In genomic region chr10:5665380-5666323, GRCh38 we compare ENCODE assay signal across 8 cellular contexts. TPM values are rescaled to one million over a fixed set of nuclear protein-coding genes. Genes with fewer than 3 reads are reported as not detected.
DNase-seq lines count a peak whose midpoint lies in the region; ATAC-seq, FAIRE-seq and TF ChIP-seq lines count a peak whose summit lies in the region.

No MANE protein-coding gene starts in this region.

- no peak for TF ChIP-seq POLR2A in GM12892 (IDR thresholded peaks at IDR 0.05; ENCODE audit: low read depth, low read length)

- FAIRE-seq in GM12892 (lab: Jason Lieb, UNC) = no peak

- peak; percentile 27 for ATAC-seq in GM21529 (IDR thresholded peaks at IDR 0.05; ENCODE audit: unreplicated experiment)
- ATAC-seq in left colon = peak; percentile 63
- no peak for ATAC-seq in stimulated activated naive CD8-positive, alpha-beta T cell treated with anti-CD3 and anti-CD28 coated beads, Interleukin-15, Interleukin-2, amounts not matched to agents 100 U/mL and 50 U/mL, for 24 hours

- DNase-seq in NOMO-1 (lab: John Stamatoyannopoulos, UW; ENCODE audit: unreplicated experiment in 2 of 2) (peak; percentile 38 to 48), T47D (ENCODE audit: low read depth in 1 of 2, low spot score in 1 of 2) (peak; percentile 44 to 45), left colon (peak in 1 of 2 donors; percentile 62), DMS79 treated with DMSO at 0.1 percent for 48 hours (lab: John Stamatoyannopoulos, UW) (no peak), GM12892 (ENCODE audit: insufficient read length) (no peak)
- peak; percentile 33 for DNase-seq in stimulated activated naive CD8-positive, alpha-beta T cell treated with anti-CD3 and anti-CD28 coated beads, Interleukin-15, Interleukin-2, amounts not matched to agents 100 U/mL and 50 U/mL, for 24 hours

- no peak for TF ChIP-seq CTCF in C4-2B (conservative IDR thresholded peaks at IDR 0.05)

- in situ Hi-C loops in T47D (cut with HindIII; ENCODE audit: low pct_unique_long_range_greater_than_20kb, low sequenced_read_pairs) = no loop called here

- intact Hi-C loops in left colon (cut with DNase I, micrococcal nuclease) = no loop called here

- peak overlapping the region; percentile 86 for H3K27ac ChIP-seq in C4-2B

RNA-seq across cellular contexts. Expression of gene ASB13, which starts 0.7 kb away (rescaled TPM):
- 10 to 100 TPM; 50.7 to 56.3 TPM for total RNA-seq in left colon
- polyA plus RNA-seq in GM12892 (2012; ENCODE audit: missing spikeins) = 0.53 TPM

RNA-seq across cellular contexts. Expression of gene TASOR2, which starts 19.0 kb away (rescaled TPM):
- 10 to 100 TPM; 43.1 to 53.2 TPM for total RNA-seq in left colon
- 23.2 TPM for polyA plus RNA-seq in GM12892 (2012; ENCODE audit: missing spikeins)

Comparison
In these comparisons a context has a peak if more than half of its experiments do, and no peak if none do; other contexts are left out.
1. DNase-seq: peak in NOMO-1 (2 of 2), T47D (2 of 2) and stimulated activated naive CD8-positive, alpha-beta T cell treated with anti-CD3 and anti-CD28 coated beads, Interleukin-15, Interleukin-2, amounts not matched to agents 100 U/mL and 50 U/mL, for 24 hours (single experiment); none in DMS79 treated with DMSO at 0.1 percent for 48 hours (single experiment) and GM12892 (single experiment).